16 cellular contexts compared by ENCODE assay signal in the genomic region with DNA sequence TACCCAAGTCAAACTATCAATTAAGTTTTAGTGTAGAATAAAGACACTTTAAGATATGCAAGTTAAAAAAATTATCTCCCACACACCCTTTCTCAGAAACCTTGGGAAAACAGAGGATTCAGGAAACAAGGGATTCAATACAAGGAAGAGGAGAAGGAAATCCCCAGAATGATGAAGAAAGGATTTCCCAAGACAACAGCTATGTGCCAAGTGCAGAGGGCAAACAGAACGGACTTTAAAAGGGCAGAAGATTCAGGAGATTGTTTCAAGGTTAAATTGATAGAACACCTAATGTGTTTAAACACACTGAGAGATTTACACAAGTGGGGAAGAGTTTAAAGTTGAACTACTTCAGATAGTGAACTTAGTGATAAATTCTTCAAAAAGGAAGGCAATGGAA.
A peak's percentile ranks its signal among the peaks of the same experiment; 100 is the strongest.
DNase-seq lines count a peak whose midpoint lies in the region; TF ChIP-seq lines count a peak whose summit lies in the region.
"Had no signal": no experiment of that assay in that cellular context is flagged by ENCODE, and none has a peak within 500 bp of the region (broad histone marks: within the 10 kb centered on the region; RNA-seq: fewer than 3 reads in every experiment).

No MANE protein-coding gene starts in this region.

- H3K9ac ChIP-seq in liver (ENCODE audit: low read depth in 1 of 2, low read length in 2 of 2) (no peak overlapping the region), subcutaneous abdominal adipose tissue (ENCODE audit: low read length in 5 of 5) (no peak overlapping the region)
- H3K9ac ChIP-seq: BLaER1 treated with 17β-estradiol and CSF1 and Interleukin-3, amounts not matched to agents 10 nM and 100 nM had no signal

- H3K27me3 ChIP-seq in liver (ENCODE audit: control insufficient read depth in 4 of 4, insufficient read depth in 4 of 4, low read length in 3 of 4) (no peaks in the 10 kb centered on the region), subcutaneous abdominal adipose tissue (ENCODE audit: control insufficient read depth in 5 of 5, insufficient read depth in 4 of 5, low read length in 5 of 5) (no peaks in the 10 kb centered on the region), testis (no peaks in the 10 kb centered on the region)
- H3K27me3 ChIP-seq: Peyer's patch had no signal

- H3K9me3 Mint-ChIP-seq in activated naive CD4-positive, alpha-beta T cell treated with anti-CD3 and anti-CD28 coated beads, Interleukin-2, amount 50 U/mL, for 24 hours: no peaks in the 10 kb centered on the region
- H3K9me3 Mint-ChIP-seq in endothelial cell (ENCODE audit: unreplicated experiment): peaks cover 7% of the 10 kb centered on the region

- H3K27ac ChIP-seq in liver (ENCODE audit: low read depth in 1 of 2, low read length in 2 of 2) (no peak overlapping the region), subcutaneous abdominal adipose tissue (ENCODE audit: low read depth, low read length) (peak overlapping the region; percentile 42), testis (no peak overlapping the region)
- H3K27ac ChIP-seq: 22Rv1 had no signal

- H3K36me3 ChIP-seq in liver (ENCODE audit: control insufficient read depth in 4 of 4, insufficient read depth in 3 of 4, low read depth in 1 of 4, low read length in 3 of 4) (no peaks in the 10 kb centered on the region), subcutaneous abdominal adipose tissue (ENCODE audit: control insufficient read depth in 5 of 5, insufficient read depth in 5 of 5, low read length in 5 of 5) (no peaks in the 10 kb centered on the region), testis (ENCODE audit: low read depth, missing control alignments) (no peaks in the 10 kb centered on the region)
- H3K36me3 ChIP-seq: BLaER1 treated with 17β-estradiol and CSF1 and Interleukin-3, amounts not matched to agents 10 nM and 100 nM; Peyer's patch had no signal

- H3K4me3 ChIP-seq in liver (ENCODE audit: low read depth in 1 of 3, low read length in 3 of 3) (no peak overlapping the region), subcutaneous abdominal adipose tissue (ENCODE audit: low read depth in 1 of 5, low read length in 5 of 5) (no peak overlapping the region), testis (no peak overlapping the region)
- H3K4me3 ChIP-seq: BLaER1 treated with 17β-estradiol and CSF1 and Interleukin-3, amounts not matched to agents 10 nM and 100 nM; Peyer's patch had no signal

- TF ChIP-seq CTCF in endothelial cell (IDR thresholded peaks at IDR 0.05; ENCODE audit: unreplicated experiment) (no peak), liver (IDR thresholded peaks at IDR 0.05; ENCODE audit: low read depth, low read length, missing input control) (no peak), testis (IDR thresholded peaks at IDR 0.05) (no peak)

- H3K27ac Mint-ChIP-seq in activated naive CD4-positive, alpha-beta T cell treated with anti-CD3 and anti-CD28 coated beads, Interleukin-2, amount 50 U/mL, for 24 hours: peak overlapping the region; percentile 47
- peak overlapping the region; percentile 79 for H3K27ac Mint-ChIP-seq in endothelial cell (ENCODE audit: unreplicated experiment)

- H3K27me3 Mint-ChIP-seq in activated naive CD4-positive, alpha-beta T cell treated with anti-CD3 and anti-CD28 coated beads, Interleukin-2, amount 50 U/mL, for 24 hours: no peaks in the 10 kb centered on the region
- H3K27me3 Mint-ChIP-seq in endothelial cell (ENCODE audit: unreplicated experiment): no peaks in the 10 kb centered on the region

- intact Hi-C loops in testis (cut with DNase I; ENCODE audit: low total_unique reads): loop anchor here (5.0 kb wide), 1 partner anchor 222 kb away; no protein-coding TSS in a partner anchor

- TF ChIP-seq POLR2A in testis (IDR thresholded peaks at IDR 0.05): no peak

- H3K4me3 Mint-ChIP-seq in activated naive CD4-positive, alpha-beta T cell treated with anti-CD3 and anti-CD28 coated beads, Interleukin-2, amount 50 U/mL, for 24 hours: no peak overlapping the region
- no peak overlapping the region for H3K4me3 Mint-ChIP-seq in endothelial cell (ENCODE audit: unreplicated experiment)

- peaks cover 20% of the 10 kb centered on the region for H3K4me1 Mint-ChIP-seq in activated naive CD4-positive, alpha-beta T cell treated with anti-CD3 and anti-CD28 coated beads, Interleukin-2, amount 50 U/mL, for 24 hours
- H3K4me1 Mint-ChIP-seq in endothelial cell (ENCODE audit: unreplicated experiment): peaks cover 40% of the 10 kb centered on the region

- no peaks in the 10 kb centered on the region for H3K36me3 Mint-ChIP-seq in activated naive CD4-positive, alpha-beta T cell treated with anti-CD3 and anti-CD28 coated beads, Interleukin-2, amount 50 U/mL, for 24 hours
- peaks cover 3% of the 10 kb centered on the region for H3K36me3 Mint-ChIP-seq in endothelial cell (ENCODE audit: low read depth, unreplicated experiment)

- peaks cover 0 to 18% (median 16%) of the 10 kb centered on the region in 4 donors for H3K4me1 ChIP-seq in liver (ENCODE audit: control insufficient read depth in 4 of 4, insufficient read depth in 4 of 4, low read length in 3 of 4)
- peaks cover 4 to 27% (median 22%) of the 10 kb centered on the region in 5 donors for H3K4me1 ChIP-seq in subcutaneous abdominal adipose tissue (ENCODE audit: control insufficient read depth in 5 of 5, insufficient read depth in 5 of 5, low read length in 5 of 5)
- H3K4me1 ChIP-seq in testis: no peaks in the 10 kb centered on the region

- WGBS in liver: 22% methylated on average over 1 of the region's 1 CpG
- 32 to 45% methylated on average over 1 of the region's 1 CpG for WGBS in testis, 2 donors

- no peaks in the 10 kb centered on the region for H3K9me3 ChIP-seq in liver (ENCODE audit: control insufficient read depth in 4 of 4, low read length in 3 of 4)
- peaks cover 0 to 3% (median 0%) of the 10 kb centered on the region in 5 donors for H3K9me3 ChIP-seq in subcutaneous abdominal adipose tissue (ENCODE audit: control insufficient read depth in 5 of 5, low read length in 5 of 5)
- no peaks in the 10 kb centered on the region for H3K9me3 ChIP-seq in testis
- H3K9me3 ChIP-seq: Peyer's patch had no signal

- peak in 1 of 2 donors; percentile 15 for TF ChIP-seq RAD21 in liver (IDR thresholded peaks at IDR 0.05)

- DNase-seq in activated naive CD4-positive, alpha-beta T cell (lab: John Stamatoyannopoulos, UW): no peak
- DNase-seq in endothelial cell (ENCODE audit: low spot score) (no peak), testis (no peak), NAMALWA (ENCODE audit: low spot score) (no peak), putamen (ENCODE audit: low spot score) (no peak)
- DNase-seq: DMS153, KBM-7, NCI-H1092, NCI-H748 treated with DMSO at 0.1 percent for 48 hours, Peyer's patch, Right ventricle myocardium superior had no signal

TF ChIP-seq in liver, 16 proteins besides CTCF, POLR2A, EP300 and RAD21:
- peak in 1 of 2 donors; percentile 23 for TF ChIP-seq HNF4A (conservative IDR thresholded peaks at IDR 0.05)
- no peak for TF ChIP-seq REST (IDR thresholded peaks at IDR 0.05)
- TF ChIP-seq JUND (IDR thresholded peaks at IDR 0.05): no peak
- TF ChIP-seq RXRA (IDR thresholded peaks at IDR 0.05): peak in 1 of 2 donors; percentile 24
- TF ChIP-seq, protein P1, sequence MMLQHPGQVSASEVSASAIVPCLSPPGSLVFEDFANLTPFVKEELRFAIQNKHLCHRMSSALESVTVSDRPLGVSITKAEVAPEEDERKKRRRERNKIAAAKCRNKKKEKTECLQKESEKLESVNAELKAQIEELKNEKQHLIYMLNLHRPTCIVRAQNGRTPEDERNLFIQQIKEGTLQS (IDR thresholded peaks at IDR 0.05): no peak
- no peak for TF ChIP-seq YY1 (IDR thresholded peaks at IDR 0.05)
- peak; percentile 56 for TF ChIP-seq NR2F2 (IDR thresholded peaks at IDR 0.05)
- TF ChIP-seq ZBTB33 (IDR thresholded peaks at IDR 0.05): no peak
- TF ChIP-seq SP1 (IDR thresholded peaks at IDR 0.05): no peak
